In genomic region chr18:14098428-14098827, GRCh38 we compare ENCODE assay signal across 27 cellular contexts.
"Had no signal": no experiment of that assay in that cellular context is flagged by ENCODE, and none has a peak within 500 bp of the region (broad histone marks: within the 10 kb centered on the region; RNA-seq: fewer than 3 reads in every experiment).

No MANE protein-coding gene starts in this region.

- H3K27ac ChIP-seq: cardiac muscle cell, SJCRH30, SK-N-MC had no signal

- H3K27me3 Mint-ChIP-seq: activated CD4-positive, alpha-beta T cell treated with anti-CD3 and anti-CD28 coated beads, Interleukin-2, amount 10 ng/mL, durations not matched to agents 7 days and 5 days; central memory CD8-positive, alpha-beta T cell had no signal

- H3K9me3 Mint-ChIP-seq: activated T-cell treated with anti-CD3 and anti-CD28 coated beads, Interleukin-2, amount 50 U/mL, for 4 hours; central memory CD8-positive, alpha-beta T cell had no signal

- H3K36me3 ChIP-seq: cardiac muscle cell, SJCRH30 had no signal

- H3K9me3 ChIP-seq: SJCRH30 had no signal

- H3K4me1 ChIP-seq: SJCRH30 had no signal

- ATAC-seq: activated CD8-positive, alpha-beta T cell treated with anti-CD3 and anti-CD28 coated beads, Interleukin-2, amount 10 ng/mL, durations not matched to agents 7 days and 5 days; Panc1 had no signal

- DNase-seq: activated CD4-positive, alpha-beta T cell treated with anti-CD3 and anti-CD28 coated beads, Interleukin-2, amount 10 ng/mL, durations not matched to agents 7 days and 5 days; activated CD4-positive, alpha-beta T cell treated with anti-CD3 and anti-CD28 coated beads, Interleukin-2, amount 50 U/mL, for 48 hours; activated CD8-positive, alpha-beta T cell treated with anti-CD3 and anti-CD28 coated beads, Interleukin-2, amount 10 ng/mL, durations not matched to agents 7 days and 5 days; activated gamma-delta T cell treated with Interleukin-2 at 50 U/mL for 16 hours; activated naive CD4-positive, alpha-beta T cell treated with anti-CD3 and anti-CD28 coated beads for 36 hours; activated T-cell treated with anti-CD3 and anti-CD28 coated beads for 4 hours; activated T-cell treated with anti-CD3 and anti-CD28 coated beads, Interleukin-2, amount 50 U/mL, for 4 hours; amniotic stem cell; aorta; Kasumi-1; KG1; NCI-H1092 treated with DMSO at 0.1 percent for 48 hours; NCI-H1417 treated with DMSO at 0.1 percent for 48 hours; NCI-H187 treated with DMSO at 0.1 percent for 48 hours; NCI-H2081; NCI-H2171; NCI-H510A; NCI-H526 treated with DMSO at 0.1 percent for 48 hours; NCI-H774; SHP77; T1000 had no signal

- H3K4me3 Mint-ChIP-seq: activated CD4-positive, alpha-beta T cell treated with anti-CD3 and anti-CD28 coated beads, Interleukin-2, amount 10 ng/mL, durations not matched to agents 7 days and 5 days; activated CD8-positive, alpha-beta T cell treated with anti-CD3 and anti-CD28 coated beads, Interleukin-2, amount 10 ng/mL, durations not matched to agents 7 days and 5 days; activated naive CD4-positive, alpha-beta T cell treated with anti-CD3 and anti-CD28 coated beads for 36 hours; activated T-cell treated with anti-CD3 and anti-CD28 coated beads, Interleukin-2, amount 50 U/mL, for 4 hours; activated T-helper 1 cell treated with anti-CD3 and anti-CD28 coated beads, Interleukin-12 subunit alpha, Interleukin-12 subunit beta, Interleukin-2, Interleukin-4 antibody, amounts not matched to agents 30 ng/mL and 10 ng/mL and 1 ng/mL, durations not matched to agents 14 hours and 24 hours and 36 hours; central memory CD8-positive, alpha-beta T cell had no signal

- H3K4me3 ChIP-seq: cardiac muscle cell, SJCRH30, SK-N-MC had no signal

- H3K27ac Mint-ChIP-seq: activated CD4-positive, alpha-beta T cell treated with anti-CD3 and anti-CD28 coated beads, Interleukin-2, amount 10 ng/mL, durations not matched to agents 7 days and 5 days; activated CD8-positive, alpha-beta T cell treated with anti-CD3 and anti-CD28 coated beads, Interleukin-2, amount 10 ng/mL, durations not matched to agents 7 days and 5 days; activated naive CD4-positive, alpha-beta T cell treated with anti-CD3 and anti-CD28 coated beads for 36 hours had no signal

- H3K27me3 ChIP-seq: cardiac muscle cell, SJCRH30 had no signal
